Comparison of ENCODE assay signal across 20 cellular contexts in the genomic region with DNA sequence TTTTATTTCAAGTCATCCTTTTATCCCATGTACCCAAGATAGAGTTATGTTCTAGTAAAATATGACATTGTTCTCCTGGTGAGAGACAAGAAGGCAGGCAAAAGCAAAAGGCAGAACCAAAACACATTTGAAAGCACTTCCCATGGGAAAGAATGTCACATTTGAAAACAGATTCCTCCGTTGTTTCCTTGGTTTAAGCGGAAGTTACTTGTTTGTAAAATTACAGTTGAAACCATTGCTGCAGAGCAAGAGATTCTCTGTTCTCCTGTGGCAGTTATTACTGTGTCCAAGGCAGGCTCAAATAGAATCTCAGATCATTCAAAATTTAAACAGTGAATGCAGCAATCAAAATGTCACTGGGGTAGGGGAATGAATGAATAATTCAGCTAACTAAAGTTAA.
DNase-seq lines count a peak whose midpoint lies in the region; ATAC-seq and TF ChIP-seq lines count a peak whose summit lies in the region.
"Had no signal": no experiment of that assay in that cellular context is flagged by ENCODE, and none has a peak within 500 bp of the region (broad histone marks: within the 10 kb centered on the region; RNA-seq: fewer than 3 reads in every experiment).

No MANE protein-coding gene starts in this region.

- H2BK12ac ChIP-seq in mesenchymal stem cell (ENCODE audit: low read length in 2 of 2): no peak overlapping the region

- H3K4me1 ChIP-seq in mesenchymal stem cell (ENCODE audit: control insufficient read depth, insufficient read depth, low read depth, low read length): peaks cover under 1% of the 10 kb centered on the region
- H3K4me1 ChIP-seq: Caco-2 had no signal

- no peak for ATAC-seq in HG02759 (IDR thresholded peaks at IDR 0.05; ENCODE audit: unreplicated experiment)
- ATAC-seq in esophagus mucosa: no peak
- ATAC-seq: GM12878, HepG2 had no signal

- H3K36me3 Mint-ChIP-seq in HFFc6 (ENCODE audit: low read depth): peaks cover 12% of the 10 kb centered on the region; the same call in 1 of the 2 replicates
- H3K36me3 Mint-ChIP-seq in brain: no peaks in the 10 kb centered on the region
- H3K36me3 Mint-ChIP-seq: CD4-positive, CD25-positive, alpha-beta regulatory T cell had no signal

- H2AK5ac ChIP-seq in mesenchymal stem cell (ENCODE audit: low read length, severe bottlenecking): no peak overlapping the region

- H3K27me3 ChIP-seq in mesenchymal stem cell (ENCODE audit: control insufficient read depth in 1 of 2, insufficient read depth in 1 of 2, low read length in 2 of 2): no peaks in the 10 kb centered on the region

- no peak overlapping the region for H2BK120ac ChIP-seq in mesenchymal stem cell (ENCODE audit: low read depth, low read length)

- TF ChIP-seq CTCF in HFFc6 (IDR thresholded peaks at IDR 0.05): no peak
- no peak for TF ChIP-seq CTCF in brain (conservative IDR thresholded peaks at IDR 0.05)

- no peaks in the 10 kb centered on the region for H3K9me3 ChIP-seq in mesenchymal stem cell (ENCODE audit: control insufficient read depth, low read length)
- H3K9me3 ChIP-seq: Caco-2 had no signal

- H4K91ac ChIP-seq in mesenchymal stem cell (ENCODE audit: low read length): no peak overlapping the region

- H3K14ac ChIP-seq in mesenchymal stem cell (ENCODE audit: low read length in 2 of 2): no peak overlapping the region

- H2BK5ac ChIP-seq in mesenchymal stem cell (ENCODE audit: low read depth, low read length, poor library complexity, severe bottlenecking): no peak overlapping the region

- H3K4ac ChIP-seq in mesenchymal stem cell (ENCODE audit: low read depth in 1 of 2, low read length in 2 of 2): no peak overlapping the region

- H3K27ac ChIP-seq in mesenchymal stem cell (ENCODE audit: low read length, poor library complexity, severe bottlenecking): no peak overlapping the region
- H3K27ac ChIP-seq: KMS-11 had no signal

- H3K4me1 Mint-ChIP-seq in HFFc6 (ENCODE audit: low read depth) (peaks cover 50% of the 10 kb centered on the region), brain (peaks cover 29% of the 10 kb centered on the region)
- H3K4me1 Mint-ChIP-seq: CD4-positive, CD25-positive, alpha-beta regulatory T cell had no signal

- H3K27ac Mint-ChIP-seq in HFFc6: peak overlapping the region; percentile 1; the same call in 1 of the 2 replicates
- peak overlapping the region in 3 of 5 experiments; percentile 30 to 63 (median 42) for H3K27ac Mint-ChIP-seq in brain
- H3K27ac Mint-ChIP-seq: CD4-positive, CD25-positive, alpha-beta regulatory T cell had no signal

- 35% methylated on average over 2 of the region's 2 CpGs for WGBS in mesenchymal stem cell

- no peak overlapping the region for H4K8ac ChIP-seq in mesenchymal stem cell (ENCODE audit: low read length)

- no peak overlapping the region for H3K18ac ChIP-seq in mesenchymal stem cell (ENCODE audit: low read depth in 1 of 2, low read length in 2 of 2)

- H3K9me3 Mint-ChIP-seq in HFFc6 (peaks cover 4% of the 10 kb centered on the region), brain (peaks cover 0 to 2% (median 0%) of the 10 kb centered on the region in 5 experiments)

- no peak overlapping the region for H2AFZ ChIP-seq in mesenchymal stem cell (ENCODE audit: low read depth, low read length)

- no peak overlapping the region for H3K4me3 ChIP-seq in mesenchymal stem cell (ENCODE audit: insufficient read depth in 1 of 2, low read depth in 1 of 2, low read length in 2 of 2)
- H3K4me3 ChIP-seq: GM12878 had no signal

- no peak overlapping the region for H3K9ac ChIP-seq in mesenchymal stem cell (ENCODE audit: low read length)
- H3K9ac ChIP-seq: KMS-11 had no signal

- H3K27me3 Mint-ChIP-seq in HFFc6 (ENCODE audit: insufficient read depth): no peaks in the 10 kb centered on the region
- peaks cover 13% of the 10 kb centered on the region for H3K27me3 Mint-ChIP-seq in brain

- no peak for DNase-seq in HFFc6
- DNase-seq in mesenchymal stem cell: peak; percentile 33
- DNase-seq in renal cortical epithelial cell (ENCODE audit: low read depth): peak; percentile 23
- no peak for DNase-seq in NCI-H1105 (lab: John Stamatoyannopoulos, UW)
- DNase-seq: AML-193; Caco-2; CD4-positive, CD25-positive, alpha-beta regulatory T cell; DMS153; EL; MV-4-11; NCI-H1417; NCI-H187 treated with DMSO at 0.1 percent for 48 hours; NCI-H345; NCI-H526 had no signal

- H2BK15ac ChIP-seq in mesenchymal stem cell (ENCODE audit: low read depth, poor library complexity, severe bottlenecking): no peak overlapping the region

- no peak overlapping the region for H3K4me3 Mint-ChIP-seq in HFFc6
- H3K4me3 Mint-ChIP-seq in brain: no peak overlapping the region
- H3K4me3 Mint-ChIP-seq: CD4-positive, CD25-positive, alpha-beta regulatory T cell had no signal

- no peaks in the 10 kb centered on the region for H3K36me3 ChIP-seq in mesenchymal stem cell (ENCODE audit: control insufficient read depth in 1 of 2, insufficient read depth in 2 of 2, low read depth in 1 of 2, low read length in 2 of 2)

- no peak overlapping the region for H3K4me2 ChIP-seq in mesenchymal stem cell (ENCODE audit: low read length, poor library complexity, severe bottlenecking)
- H3K4me2 ChIP-seq: KMS-11 had no signal

- no peak overlapping the region for H3K23ac ChIP-seq in mesenchymal stem cell (ENCODE audit: low read length in 2 of 2)

- H3K79me1 ChIP-seq in mesenchymal stem cell (replicated peaks; ENCODE audit: low read length, poor library complexity, severe bottlenecking): no peaks in the 10 kb centered on the region

Comparison
In these comparisons a context has a peak if more than half of its experiments do, and no peak if none do; other contexts are left out.
1. DNase-seq: peak in mesenchymal stem cell (single experiment) and renal cortical epithelial cell (single experiment); none in HFFc6 (single experiment) and NCI-H1105 (single experiment).